Comparison of ENCODE assay signal across 9 cellular contexts in genomic region chr1:12019858-12020509, GRCh38. TPM values are rescaled to one million over a fixed set of nuclear protein-coding genes. Genes with fewer than 3 reads are reported as not detected.
DNase-seq lines count a peak whose midpoint lies in the region; ATAC-seq, FAIRE-seq and TF ChIP-seq lines count a peak whose summit lies in the region.
"Had no signal": no experiment of that assay in that cellular context is flagged by ENCODE, and none has a peak within 500 bp of the region (broad histone marks: within the 10 kb centered on the region; RNA-seq: fewer than 3 reads in every experiment).

No MANE protein-coding gene starts in this region.

- H3K79me2 ChIP-seq in keratinocyte (ENCODE audit: control insufficient read depth, insufficient read depth, low read length), result peaks cover 26% of the 10 kb centered on the region

- peak overlapping the region; percentile 50 for H3K27ac Mint-ChIP-seq in Caco-2 (ENCODE audit: unreplicated experiment)

- no peaks in the 10 kb centered on the region for H3K9me3 ChIP-seq in Caco-2
- H3K9me3 ChIP-seq in keratinocyte (ENCODE audit: control insufficient read depth, low read depth, low read length), result no peaks in the 10 kb centered on the region

- H3K9me1 ChIP-seq in keratinocyte (ENCODE audit: control insufficient read depth, extremely low read depth, insufficient read depth, low read length), result no peaks in the 10 kb centered on the region

- no peaks in the 10 kb centered on the region for H3K4me1 Mint-ChIP-seq in Caco-2 (ENCODE audit: low read depth, unreplicated experiment)

- no peak for TF ChIP-seq CTCF in Caco-2 (IDR thresholded peaks at IDR 0.05; ENCODE audit: insufficient read depth in 1 of 2, low read depth in 1 of 2, low read length in 1 of 2, severe bottlenecking in 1 of 2, unreplicated experiment in 1 of 2)
- no peak for TF ChIP-seq CTCF in LNCaP clone FGC (IDR thresholded peaks at IDR 0.05; ENCODE audit: control insufficient read depth, extremely low read depth, insufficient read depth)
- TF ChIP-seq CTCF in keratinocyte (optimal IDR thresholded peaks at IDR 0.05 in 1 of 3, IDR thresholded peaks at IDR 0.05 in 1 of 3, conservative IDR thresholded peaks at IDR 0.05 in 1 of 3; ENCODE audit: extremely low read depth in 1 of 3, insufficient read depth in 2 of 3, low read length in 3 of 3), result no peak

- DNase-seq in Caco-2 (no peak), LNCaP clone FGC (ENCODE audit: low read depth) (no peak), astrocyte of the hippocampus (ENCODE audit: low read depth, low spot score) (peak; percentile 23), keratinocyte (ENCODE audit: low read depth, low spot score) (no peak), substantia nigra (lab: John Stamatoyannopoulos, UW) (no peak), kidney glomerular epithelial cell (lab: John Stamatoyannopoulos, UW) (no peak), NCI-H146 treated with DMSO at 0.1 percent for 48 hours (lab: John Stamatoyannopoulos, UW; ENCODE audit: unreplicated experiment) (no peak)

- H3K27me3 ChIP-seq in Caco-2 (replicated peaks; ENCODE audit: control insufficient read depth, insufficient read depth, low read length), result no peaks in the 10 kb centered on the region
- H3K27me3 ChIP-seq in keratinocyte (ENCODE audit: control insufficient read depth, extremely low read depth, insufficient read depth, low read length), result no peaks in the 10 kb centered on the region

- intact Hi-C loops in Caco-2 (cut with micrococcal nuclease; ENCODE audit: unreplicated experiment), result no loop called here

- H3K4me1 ChIP-seq in Caco-2 (no peaks in the 10 kb centered on the region), keratinocyte (ENCODE audit: control insufficient read depth, extremely low read depth, insufficient read depth, low read length) (peaks cover 3% of the 10 kb centered on the region)

- H3K4me3 ChIP-seq in Caco-2 (ENCODE audit: low read depth, low read length), result peak overlapping the region; percentile 81
- H3K4me3 ChIP-seq in LNCaP clone FGC (ENCODE audit: low read depth, low read length), result peak overlapping the region; percentile 90
- H3K4me3 ChIP-seq in keratinocyte (ENCODE audit: control insufficient read depth in 2 of 3, extremely low read depth in 1 of 3, insufficient read depth in 2 of 3, low read depth in 1 of 3, low read length in 3 of 3), result peak overlapping the region; percentile 73 to 84 (median 83)

- dilution Hi-C loops in keratinocyte (cut with MboI; ENCODE audit: extremely low pct_ligation_motif_present, low sequenced_read_pairs), result no loop called here

- CTCF ChIA-PET in Caco-2 (lab: Charles Lee), result interaction anchor here (0.6 to 1.1 kb wide), 3 partner anchors 12 to 161 kb away, joined by 3 to 6 read pairs (median 3); partner anchors contain the start of gene NPPB

- POLR2A ChIA-PET in Caco-2 (lab: Charles Lee), result interaction anchor here (0.7 to 2.7 kb wide), 5 partner anchors 11 to 111 kb away, joined by 3 to 30 read pairs (median 4); partner anchors contain the start of gene MFN2

- no peaks in the 10 kb centered on the region for H3K9me3 Mint-ChIP-seq in Caco-2 (ENCODE audit: unreplicated experiment)

- peak overlapping the region; percentile 83 for H3K9ac ChIP-seq in keratinocyte (ENCODE audit: control insufficient read depth, extremely low read depth, insufficient read depth, low read length)

- peak overlapping the region; percentile 66 for H3K27ac ChIP-seq in keratinocyte (ENCODE audit: control insufficient read depth, insufficient read depth, low read length)
- H3K27ac ChIP-seq in substantia nigra (ENCODE audit: low read depth, low read length, poor library complexity, severe bottlenecking), result peak overlapping the region; percentile 56

- H3K4me2 ChIP-seq in keratinocyte (ENCODE audit: control insufficient read depth, extremely low read depth, insufficient read depth, low read depth, low read length), result peak overlapping the region; percentile 88

- no TSS peak for BruUV-seq in Caco-2 (replicated peaks; lab: Mats Ljungman, UMichigan)

- no peak for FAIRE-seq in keratinocyte (lab: Jason Lieb, UNC)

- peaks cover 23% of the 10 kb centered on the region for H3K36me3 Mint-ChIP-seq in Caco-2 (ENCODE audit: insufficient read depth, unreplicated experiment)

- H2AFZ ChIP-seq in keratinocyte (ENCODE audit: control insufficient read depth, low read length), result peak overlapping the region; percentile 63

- H4K20me1 ChIP-seq in keratinocyte (ENCODE audit: control insufficient read depth, extremely low read depth, insufficient read depth, low read length), result no peaks in the 10 kb centered on the region

- H3K36me3 ChIP-seq in Caco-2 (ENCODE audit: control insufficient read depth, insufficient read depth, low read length), result peaks cover 4% of the 10 kb centered on the region
- H3K36me3 ChIP-seq in keratinocyte (ENCODE audit: control insufficient read depth in 2 of 2, extremely low read depth in 1 of 2, insufficient read depth in 2 of 2, low read length in 2 of 2), result peaks cover 15 to 17% of the 10 kb centered on the region in 2 experiments

- peak overlapping the region; percentile 74 for H3K4me3 Mint-ChIP-seq in Caco-2 (ENCODE audit: unreplicated experiment)

- H3K27me3 Mint-ChIP-seq in Caco-2 (ENCODE audit: insufficient read depth, unreplicated experiment), result no peaks in the 10 kb centered on the region

- no peak for ATAC-seq in HG03039 (IDR thresholded peaks at IDR 0.05; ENCODE audit: unreplicated experiment)

RNA-seq across cellular contexts. Expression of gene MIIP, which starts 0.7 kb away (rescaled TPM):
- total RNA-seq in Caco-2 (2022), result 38.6 and 41.0 TPM in 2 replicates
- polyA plus RNA-seq in keratinocyte, result 14.3 to 30.6 TPM (median 18.2 TPM) in 3 replicates
- polyA plus RNA-seq in keratinocyte (2011; ENCODE audit: low read depth), result 7.8 TPM
- 12.1 and 26.0 TPM in 2 replicates for polyA plus RNA-seq in keratinocyte (2011; cell fraction: cytosol; rRNA removed)
- 62.3 and 86.3 TPM in 2 replicates for polyA plus RNA-seq in keratinocyte (2011; cell fraction: nucleus; rRNA removed)
- polyA plus RNA-seq in keratinocyte (2012; ENCODE audit: low replicate concordance), result 24.6 and 25.7 TPM in 2 replicates
- polyA minus RNA-seq in keratinocyte, result 9.2 to 23.0 TPM (median 13.7 TPM) in 3 replicates
- polyA minus RNA-seq in keratinocyte (2011; cell fraction: cytosol; rRNA and poly(A)+ RNA removed), result 28.6 TPM
- polyA minus RNA-seq in keratinocyte (2011; cell fraction: nucleus; rRNA and poly(A)+ RNA removed), result 12.9 and 15.0 TPM in 2 replicates

RNA-seq across cellular contexts. Expression of gene MFN2, which starts 39.7 kb away (rescaled TPM):
- total RNA-seq in Caco-2 (2022), result 73.9 and 74.1 TPM in 2 replicates
- 85.4 to 102 TPM (median 94.3 TPM) in 3 replicates for polyA plus RNA-seq in keratinocyte
- 44.3 TPM for polyA plus RNA-seq in keratinocyte (2011; ENCODE audit: low read depth)
- polyA plus RNA-seq in keratinocyte (2011; cell fraction: cytosol; rRNA removed), result 69.6 and 77.6 TPM in 2 replicates
- 125 and 133 TPM in 2 replicates for polyA plus RNA-seq in keratinocyte (2011; cell fraction: nucleus; rRNA removed)
- polyA plus RNA-seq in keratinocyte (2012; ENCODE audit: low replicate concordance), result 60.7 and 121 TPM in 2 replicates
- 118 to 135 TPM (median 122 TPM) in 3 replicates for polyA minus RNA-seq in keratinocyte
- polyA minus RNA-seq in keratinocyte (2011; cell fraction: cytosol; rRNA and poly(A)+ RNA removed), result 69.6 TPM
- polyA minus RNA-seq in keratinocyte (2011; cell fraction: nucleus; rRNA and poly(A)+ RNA removed), result 60.4 and 91.8 TPM in 2 replicates

RNA-seq across cellular contexts. Expression of gene TNFRSF8, which starts 43.1 kb away (rescaled TPM):
- total RNA-seq in Caco-2 (2022), result not detected in 2 replicates
- 0.02 to 0.09 TPM (median 0.03 TPM) in 3 replicates for polyA plus RNA-seq in keratinocyte
- not detected for polyA plus RNA-seq in keratinocyte (2011; ENCODE audit: low read depth)
- 0.01 and 0.04 TPM in 2 replicates for polyA plus RNA-seq in keratinocyte (2011; cell fraction: cytosol; rRNA removed)
- polyA plus RNA-seq in keratinocyte (2011; cell fraction: nucleus; rRNA removed), result 0.09 TPM in 2 replicates
- not detected in 2 replicates for polyA plus RNA-seq in keratinocyte (2012; ENCODE audit: low replicate concordance)
- 0.20 TPM in 1 of 3 replicates, not detected in the others for polyA minus RNA-seq in keratinocyte
- not detected for polyA minus RNA-seq in keratinocyte (2011; cell fraction: cytosol; rRNA and poly(A)+ RNA removed)
- not detected in 2 replicates for polyA minus RNA-seq in keratinocyte (2011; cell fraction: nucleus; rRNA and poly(A)+ RNA removed)
- total RNA-seq: RPMI7951 had no signal
